ENCODE assay signal across 16 cellular contexts in genomic region chr6:119259027-119259426, GRCh38.
DNase-seq lines count a peak whose midpoint lies in the region; ATAC-seq and TF ChIP-seq lines count a peak whose summit lies in the region.
"Had no signal": no experiment of that assay in that cellular context is flagged by ENCODE, and none has a peak within 500 bp of the region (broad histone marks: within the 10 kb centered on the region; RNA-seq: fewer than 3 reads in every experiment).

No MANE protein-coding gene starts in this region.

- peaks cover 5% of the 10 kb centered on the region; the same call in 1 of the 2 replicates for H3K9me3 Mint-ChIP-seq in HFFc6
- H3K9me3 Mint-ChIP-seq: natural killer cell had no signal

- TF ChIP-seq CTCF in HFFc6 (IDR thresholded peaks at IDR 0.05): no peak

- H3K27ac Mint-ChIP-seq in HFFc6: no peak overlapping the region
- H3K27ac Mint-ChIP-seq: activated T-helper 2 cell treated with anti-CD3 and anti-CD28 coated beads, Interferon-gamma antibody, Interleukin-2, Interleukin-4, amounts not matched to agents 10 μg/mL and 5 μg/mL and 100 μg/mL, durations not matched to agents 14 hours and 24 hours and 36 hours; B cell had no signal

- no peak overlapping the region for H3K4me3 Mint-ChIP-seq in HFFc6
- H3K4me3 Mint-ChIP-seq: B cell, natural killer cell had no signal

- DNase-seq in SW480 (ENCODE audit: low spot score) (peak; percentile 6), mucosa of gallbladder (ENCODE audit: low spot score) (peak; percentile 21), mesenteric fat pad (ENCODE audit: low spot score) (no peak), CD1c-positive myeloid dendritic cell (ENCODE audit: extremely low spot score) (no peak), HFFc6 (no peak), iPS-NIHi11 (ENCODE audit: low spot score) (no peak)
- DNase-seq: activated CD4-positive, alpha-beta T cell treated with anti-CD3 and anti-CD28 coated beads, Interleukin-2, amount 50 U/mL, for 4 hours; cortex of kidney; hypothalamus; natural killer cell; NCI-H2107; Right ventricle myocardium superior had no signal

- H3K4me1 Mint-ChIP-seq in HFFc6 (ENCODE audit: low read depth): no peaks in the 10 kb centered on the region
- H3K4me1 Mint-ChIP-seq: B cell had no signal

- H3K36me3 Mint-ChIP-seq in HFFc6 (ENCODE audit: low read depth): no peaks in the 10 kb centered on the region
- H3K36me3 Mint-ChIP-seq: natural killer cell had no signal

- no peaks in the 10 kb centered on the region for H3K27me3 Mint-ChIP-seq in HFFc6 (ENCODE audit: insufficient read depth)
- H3K27me3 Mint-ChIP-seq: B cell had no signal

- ATAC-seq in GM18867 (IDR thresholded peaks at IDR 0.05; ENCODE audit: unreplicated experiment) (peak; percentile 51), HG02763 (IDR thresholded peaks at IDR 0.05; ENCODE audit: unreplicated experiment) (peak; percentile 51)
- ATAC-seq: natural killer cell had no signal

Comparison
In these comparisons a context has a peak if more than half of its experiments do, and no peak if none do; other contexts are left out.
1. DNase-seq: peak in SW480 (single experiment) and mucosa of gallbladder (single experiment); none in mesenteric fat pad (single experiment), CD1c-positive myeloid dendritic cell (single experiment), HFFc6 (single experiment) and iPS-NIHi11 (single experiment).